ENCODE assay signal across 8 cellular contexts in genomic region chr17:42329025-42329976, GRCh38. TPM values are rescaled to one million over a fixed set of nuclear protein-coding genes. Genes with fewer than 3 reads are reported as not detected.
A peak's percentile ranks its signal among the peaks of the same experiment; 100 is the strongest.
DNase-seq lines count a peak whose midpoint lies in the region; ATAC-seq, FAIRE-seq and TF ChIP-seq lines count a peak whose summit lies in the region.

No MANE protein-coding gene starts in this region.

- DNase-seq in RWPE1 (ENCODE audit: low spot score) (peak; percentile 78), fibroblast of lung (ENCODE audit: low read depth in 2 of 2) (peak; percentile 18 to 91), osteocyte (ENCODE audit: extremely low spot score, unreplicated experiment) (no peak), NCI-H510A (lab: John Stamatoyannopoulos, UW) (no peak), NCI-H524 (lab: John Stamatoyannopoulos, UW) (no peak), testis (no peak)

- peaks cover 50% of the 10 kb centered on the region for H3K36me3 Mint-ChIP-seq in osteocyte (ENCODE audit: unreplicated experiment)

- H3K4me1 Mint-ChIP-seq in osteocyte (ENCODE audit: unreplicated experiment) = peaks cover 27% of the 10 kb centered on the region

- H4K20me1 ChIP-seq in fibroblast of lung (ENCODE audit: control insufficient read depth, extremely low read depth, insufficient read depth, low read length) = no peaks in the 10 kb centered on the region

- no peaks in the 10 kb centered on the region for H3K9me3 ChIP-seq in fibroblast of lung (ENCODE audit: control insufficient read depth, insufficient read depth, low read depth, low read length)
- no peaks in the 10 kb centered on the region for H3K9me3 ChIP-seq in testis

- H3K4me3 Mint-ChIP-seq in osteocyte (ENCODE audit: unreplicated experiment) = peak overlapping the region; percentile 16

- CTCF ChIA-PET in RWPE1 (lab: Yijun Ruan, JAX) = interaction anchor here (0.7 to 0.9 kb wide), 3 partner anchors 13 to 59 kb away, joined by 3 to 9 read pairs (median 4); partner anchors contain the start of gene STAT3

- H3K27me3 ChIP-seq in fibroblast of lung (ENCODE audit: control insufficient read depth, insufficient read depth, low read length) (no peaks in the 10 kb centered on the region), testis (no peaks in the 10 kb centered on the region)

- peak overlapping the region; percentile 94 for H3K27ac Mint-ChIP-seq in osteocyte (ENCODE audit: unreplicated experiment)

- no peaks in the 10 kb centered on the region for H3K9me3 Mint-ChIP-seq in osteocyte (ENCODE audit: unreplicated experiment)

- H3K9ac ChIP-seq in fibroblast of lung (ENCODE audit: insufficient read depth, low read length) = no peak overlapping the region

- 38 to 44% methylated on average over 11 of the region's 11 CpGs for WGBS in testis, 2 donors

- no peaks in the 10 kb centered on the region for H3K27me3 Mint-ChIP-seq in osteocyte (ENCODE audit: unreplicated experiment)

- no peak overlapping the region for H2AFZ ChIP-seq in fibroblast of lung (ENCODE audit: low read length)

- TF ChIP-seq CTCF in RWPE1 (conservative IDR thresholded peaks at IDR 0.05; ENCODE audit: low read depth) = no peak
- no peak for TF ChIP-seq CTCF in fibroblast of lung (conservative IDR thresholded peaks at IDR 0.05 in 1 of 2, IDR thresholded peaks at IDR 0.05 in 1 of 2; ENCODE audit: low read depth in 1 of 2, low read length in 2 of 2)
- peak; percentile 17 for TF ChIP-seq CTCF in osteocyte (IDR thresholded peaks at IDR 0.05)
- no peak for TF ChIP-seq CTCF in testis (IDR thresholded peaks at IDR 0.05)

- no peak overlapping the region for H3K4me3 ChIP-seq in fibroblast of lung (replicated peaks in 1 of 4; ENCODE audit: control extremely low read depth in 1 of 4, insufficient read depth in 1 of 4, low read depth in 3 of 4, low read length in 4 of 4)
- H3K4me3 ChIP-seq in testis = no peak overlapping the region

- H3K36me3 ChIP-seq in fibroblast of lung (ENCODE audit: control insufficient read depth, insufficient read depth, low read length) (peaks cover 20% of the 10 kb centered on the region), testis (ENCODE audit: low read depth, missing control alignments) (no peaks in the 10 kb centered on the region)

- ATAC-seq in HG02870 (IDR thresholded peaks at IDR 0.05; ENCODE audit: unreplicated experiment) = no peak

- intact Hi-C loops in testis (cut with DNase I; ENCODE audit: low total_unique reads) = no loop called here

- H3K79me2 ChIP-seq in fibroblast of lung (ENCODE audit: control insufficient read depth, insufficient read depth, low read length) = no peaks in the 10 kb centered on the region

- POLR2A ChIA-PET in RWPE1 (lab: Yijun Ruan, JAX; ENCODE audit: low non-redundant PET) = no interaction called here

- FAIRE-seq in G401.6 (lab: Jason Lieb, UNC) = peak; percentile 98

- peaks cover 10% of the 10 kb centered on the region for H3K4me1 ChIP-seq in fibroblast of lung (ENCODE audit: control insufficient read depth, extremely low read depth, insufficient read depth, low read length)
- H3K4me1 ChIP-seq in testis = peaks cover 7% of the 10 kb centered on the region

- peak overlapping the region; percentile 51 for H3K4me2 ChIP-seq in fibroblast of lung (ENCODE audit: extremely low read depth, insufficient read depth, low read length)

- no peak for TF ChIP-seq POLR2A in testis (IDR thresholded peaks at IDR 0.05)

- H3K27ac ChIP-seq in RWPE1 (peak overlapping the region; percentile 74), fibroblast of lung (ENCODE audit: insufficient read depth, low read length) (peak overlapping the region; percentile 66), testis (peak overlapping the region in 1 of 2 donors; percentile 38)

RNA-seq across cellular contexts. Expression of gene STAT5A, which starts 41.0 kb away (rescaled TPM):
- total RNA-seq in fibroblast of lung (26.2 and 28.4 TPM in 2 replicates), osteocyte (45.5 and 47.7 TPM in 2 replicates), testis (10 to 100 TPM; 27.8 to 37.0 TPM)
- polyA plus RNA-seq in fibroblast of lung (5.5 and 6.9 TPM in 2 replicates), testis (ENCODE audit: insufficient read depth, low read depth, low replicate concordance) (13.7 TPM)
- 5.1 and 7.7 TPM in 2 replicates for polyA plus RNA-seq in fibroblast of lung (2012)
- 16.8 and 37.8 TPM in 2 replicates for polyA minus RNA-seq in fibroblast of lung (ENCODE audit: low replicate concordance)

RNA-seq across cellular contexts. Expression of gene STAT5B, which starts 53.1 kb away (rescaled TPM):
- total RNA-seq in fibroblast of lung (24.4 and 25.9 TPM in 2 replicates), osteocyte (41.3 and 49.7 TPM in 2 replicates), testis (10 to 100 TPM; 65.9 to 81.5 TPM)
- polyA plus RNA-seq in fibroblast of lung (18.0 and 29.6 TPM in 2 replicates), testis (ENCODE audit: insufficient read depth, low read depth, low replicate concordance) (66.0 TPM)
- polyA plus RNA-seq in fibroblast of lung (2012) = 13.9 and 21.0 TPM in 2 replicates
- polyA minus RNA-seq in fibroblast of lung (ENCODE audit: low replicate concordance) = 21.1 and 29.1 TPM in 2 replicates

RNA-seq across cellular contexts. Expression of gene STAT3, which starts 58.9 kb away (rescaled TPM):
- total RNA-seq in fibroblast of lung (101 and 118 TPM in 2 replicates), osteocyte (280 and 281 TPM in 2 replicates), testis (100 to 1,000 TPM; 107 to 117 TPM)
- polyA plus RNA-seq in fibroblast of lung (60.6 and 75.0 TPM in 2 replicates), testis (ENCODE audit: insufficient read depth, low read depth, low replicate concordance) (69.5 TPM)
- polyA plus RNA-seq in fibroblast of lung (2012) = 60.3 and 76.1 TPM in 2 replicates
- 110 and 157 TPM in 2 replicates for polyA minus RNA-seq in fibroblast of lung (ENCODE audit: low replicate concordance)

Comparison
In these comparisons a context has a peak if more than half of its experiments do, and no peak if none do; other contexts are left out.
1. DNase-seq: peak in RWPE1 (single experiment) and fibroblast of lung (2 of 2); none in osteocyte (single experiment), NCI-H510A (single experiment), NCI-H524 (0 of 2) and testis (single experiment).